In the genomic region with DNA sequence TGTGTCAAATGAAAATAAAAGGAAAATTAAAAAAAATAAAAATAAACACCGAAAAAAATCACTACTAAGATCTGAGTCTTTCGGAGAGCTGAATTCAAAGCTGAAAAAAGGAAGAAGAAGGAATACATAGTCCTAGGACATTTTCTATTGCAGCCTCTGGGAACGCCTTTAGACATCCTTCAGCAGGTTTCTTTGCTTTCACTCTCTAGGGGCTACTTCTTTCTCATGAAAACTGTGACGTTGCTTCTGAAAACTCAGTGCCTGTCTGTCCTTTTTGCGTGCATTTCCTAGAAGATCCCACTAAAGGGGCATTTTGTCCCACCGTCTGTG, we compare ENCODE assay signal across 8 cellular contexts. TPM values are rescaled to one million over a fixed set of nuclear protein-coding genes. Genes with fewer than 3 reads are reported as not detected.
A peak's percentile ranks its signal among the peaks of the same experiment; 100 is the strongest.
DNase-seq lines count a peak whose midpoint lies in the region; ATAC-seq and TF ChIP-seq lines count a peak whose summit lies in the region.

No MANE protein-coding gene starts in this region.

- TF ChIP-seq CTCF in Peyer's patch (IDR thresholded peaks at IDR 0.05) = no peak
- TF ChIP-seq CTCF in foreskin fibroblast (IDR thresholded peaks at IDR 0.05; ENCODE audit: low read depth, low read length) = no peak

- peak overlapping the region; percentile 97 for H3K4me2 ChIP-seq in skeletal muscle satellite cell (ENCODE audit: low read length)

- peak; percentile 7 for ATAC-seq in GM18519 (IDR thresholded peaks at IDR 0.05; ENCODE audit: low FRiP score, unreplicated experiment)
- peak; percentile 24 for ATAC-seq in HG02588 (IDR thresholded peaks at IDR 0.05; ENCODE audit: unreplicated experiment)
- ATAC-seq in esophagus mucosa = no peak

- peak overlapping the region; percentile 75 to 88 (median 79) for H3K27ac ChIP-seq in Peyer's patch

- H3K27me3 ChIP-seq in Peyer's patch (no peaks in the 10 kb centered on the region), skeletal muscle satellite cell (ENCODE audit: control insufficient read depth, insufficient read depth, low read length) (no peaks in the 10 kb centered on the region)

- TF ChIP-seq POLR2A in Peyer's patch (IDR thresholded peaks at IDR 0.05) = no peak

- H3K4me3 ChIP-seq in Peyer's patch (peak overlapping the region; percentile 45 to 69 (median 55)), foreskin fibroblast (ENCODE audit: low read depth in 1 of 2, low read length in 2 of 2) (peak overlapping the region; percentile 55 to 58), skeletal muscle satellite cell (ENCODE audit: low read length) (peak overlapping the region; percentile 69)

- H3K36me3 ChIP-seq in Peyer's patch (no peaks in the 10 kb centered on the region), skeletal muscle satellite cell (ENCODE audit: insufficient read depth, low read length) (no peaks in the 10 kb centered on the region)

- intact Hi-C loops in posterior vena cava (cut with DNase I) = no loop called here

- H3K9me3 ChIP-seq in Peyer's patch (no peaks in the 10 kb centered on the region), skeletal muscle satellite cell (replicated peaks; ENCODE audit: low read length) (no peaks in the 10 kb centered on the region)

- DNase-seq in Peyer's patch = no peak
- DNase-seq in foreskin fibroblast = peak in 1 of 2 donors; percentile 13
- DNase-seq in kidney glomerular epithelial cell (lab: John Stamatoyannopoulos, UW) = no peak
- no peak for DNase-seq in posterior vena cava (ENCODE audit: low spot score)

- peak overlapping the region; percentile 60 for H3K9ac ChIP-seq in skeletal muscle satellite cell (ENCODE audit: low read depth, low read length)

- H3K4me1 ChIP-seq in Peyer's patch (peaks cover 0 to 7% (median 0%) of the 10 kb centered on the region in 4 donors), skeletal muscle satellite cell (ENCODE audit: control insufficient read depth, insufficient read depth, low read length) (peaks cover 3% of the 10 kb centered on the region)

RNA-seq across cellular contexts. Expression of gene STAT4, which starts 0.7 kb away (rescaled TPM):
- total RNA-seq in Peyer's patch (10 to 100 TPM in 1 of 4 donors, 1 to 10 TPM in 3; 5.0 to 18.2 (median 5.9) TPM), esophagus mucosa (0.88 TPM), posterior vena cava (1 to 10 TPM; 2.2 to 2.5 TPM)
- total RNA-seq in skeletal muscle satellite cell (2012; rRNA removed) = 2.5 and 3.1 TPM in 2 replicates
